11 cellular contexts compared by ENCODE assay signal in genomic region chr13:97274782-97275252, GRCh38. TPM values are rescaled to one million over a fixed set of nuclear protein-coding genes. Genes with fewer than 3 reads are reported as not detected.
DNase-seq lines count a peak whose midpoint lies in the region; ATAC-seq, FAIRE-seq and TF ChIP-seq lines count a peak whose summit lies in the region.
"Had no signal": no experiment of that assay in that cellular context is flagged by ENCODE, and none has a peak within 500 bp of the region (broad histone marks: within the 10 kb centered on the region; RNA-seq: fewer than 3 reads in every experiment).

No MANE protein-coding gene starts in this region.

- H3K27ac ChIP-seq in esophagus squamous epithelium = peak overlapping the region; percentile 70 to 75 (median 74)
- H3K27ac ChIP-seq in pancreas = peak overlapping the region in 2 of 4 donors; percentile 1 to 59
- H3K27ac ChIP-seq: KMS-11 had no signal

- ATAC-seq in pancreas = peak in 3 of 4 donors; percentile 30 to 52 (median 32)
- no peak for ATAC-seq in HG02763 (IDR thresholded peaks at IDR 0.05; ENCODE audit: unreplicated experiment)
- no peak for ATAC-seq in GM21381 (IDR thresholded peaks at IDR 0.05; ENCODE audit: unreplicated experiment)
- ATAC-seq: stimulated activated naive CD8-positive, alpha-beta T cell treated with anti-CD3 and anti-CD28 coated beads, Interleukin-15, amount 100 ng/mL, for 72 hours had no signal

- peaks cover 23 to 90% (median 71%) of the 10 kb centered on the region in 3 donors for H3K4me1 ChIP-seq in esophagus squamous epithelium
- peaks cover 20 to 61% (median 54%) of the 10 kb centered on the region in 3 donors for H3K4me1 ChIP-seq in pancreas

- FAIRE-seq in RCC 7860 (lab: Jason Lieb, UNC) = peak; percentile 79
- FAIRE-seq in pancreas (lab: Jason Lieb, UNC) = peak; percentile 57

- 30 to 31% methylated on average over 3 of the region's 3 CpGs for WGBS in esophagus squamous epithelium, 2 donors
- WGBS in pancreas, 2 donors = 34 to 35% methylated on average over 3 of the region's 3 CpGs

- H3K27me3 ChIP-seq in esophagus squamous epithelium (no peaks in the 10 kb centered on the region), pancreas (no peaks in the 10 kb centered on the region)
- H3K27me3 ChIP-seq: spleen had no signal

- H3K4me3 ChIP-seq in esophagus squamous epithelium (no peak overlapping the region), pancreas (no peak overlapping the region)
- H3K4me3 ChIP-seq: spleen had no signal

- no peak for TF ChIP-seq POLR2A in esophagus squamous epithelium (IDR thresholded peaks at IDR 0.05)

- H3K36me3 ChIP-seq in esophagus squamous epithelium (peaks cover 0 to 11% (median 0%) of the 10 kb centered on the region in 3 donors), pancreas (no peaks in the 10 kb centered on the region)

- no peaks in the 10 kb centered on the region for H3K9me3 ChIP-seq in esophagus squamous epithelium
- no peaks in the 10 kb centered on the region for H3K9me3 ChIP-seq in pancreas
- H3K9me3 ChIP-seq: spleen had no signal

- peak; percentile 90 for DNase-seq in EH (ENCODE audit: low read depth)
- DNase-seq in RCC 7860 (ENCODE audit: low spot score) = peak; percentile 58
- DNase-seq in esophagus squamous epithelium (lab: John Stamatoyannopoulos, UW) = no peak
- no peak for DNase-seq in pancreas
- DNase-seq in NCI-H2081 (lab: John Stamatoyannopoulos, UW) = no peak
- DNase-seq in NCI-H1436 treated with DMSO at 0.1 percent for 48 hours (lab: John Stamatoyannopoulos, UW) = no peak
- DNase-seq: spleen; stimulated activated naive CD8-positive, alpha-beta T cell treated with anti-CD3 and anti-CD28 coated beads, Interleukin-15, amount 100 ng/mL, for 72 hours had no signal

- intact Hi-C loops in esophagus squamous epithelium (cut with DNase I) (no loop called here), pancreas (cut with DNase I) (no loop called here)

- TF ChIP-seq CTCF in esophagus squamous epithelium (IDR thresholded peaks at IDR 0.05) (no peak), pancreas (IDR thresholded peaks at IDR 0.05) (no peak)

RNA-seq across cellular contexts. Expression of gene MBNL2, which starts 52.7 kb away (rescaled TPM):
- total RNA-seq in esophagus squamous epithelium (10 to 100 TPM; 18.3 to 58.7 (median 29.7) TPM), pancreas (10 to 100 TPM; 32.5 to 66.5 (median 46.4) TPM)
- 10 to 100 TPM in 1 of 2 donors, 1 to 10 TPM in 1; 8.9 to 16.5 TPM for polyA plus RNA-seq in pancreas

Comparison
In these comparisons a context has a peak if more than half of its experiments do, and no peak if none do; other contexts are left out.
1. DNase-seq: peak in EH (single experiment) and RCC 7860 (single experiment); none in esophagus squamous epithelium (single experiment), pancreas (0 of 6), NCI-H2081 (0 of 2) and NCI-H1436 treated with DMSO at 0.1 percent for 48 hours (single experiment).
2. ATAC-seq: peak in pancreas (3 of 4); none in HG02763 (single experiment) and GM21381 (single experiment).